In the genomic region with DNA sequence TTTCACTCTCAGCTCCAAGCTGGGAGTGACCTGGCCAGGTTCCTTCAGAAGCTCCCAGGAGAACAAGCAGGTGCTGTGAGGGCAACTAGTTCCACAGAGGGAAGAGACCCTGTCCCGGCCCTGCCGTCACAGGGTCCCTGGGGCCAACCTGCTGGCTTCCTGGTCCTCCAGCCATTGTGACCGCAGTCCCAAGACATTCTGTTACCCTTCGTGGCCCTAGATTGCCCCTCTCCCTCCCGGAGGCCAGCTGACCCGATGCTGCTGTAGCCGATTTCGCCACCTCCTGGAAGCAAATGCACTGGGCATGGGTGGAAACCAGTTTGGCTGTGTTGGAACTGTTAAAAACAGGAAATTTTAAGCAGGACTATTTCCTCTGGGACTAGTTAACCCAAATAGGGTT, we compare ENCODE assay signal across 12 cellular contexts. TPM values are rescaled to one million over a fixed set of nuclear protein-coding genes. Genes with fewer than 3 reads are reported as not detected.
DNase-seq lines count a peak whose midpoint lies in the region; ATAC-seq, FAIRE-seq and TF ChIP-seq lines count a peak whose summit lies in the region.
"Had no signal": no experiment of that assay in that cellular context is flagged by ENCODE, and none has a peak within 500 bp of the region (broad histone marks: within the 10 kb centered on the region; RNA-seq: fewer than 3 reads in every experiment).

No MANE protein-coding gene starts in this region.

- TF ChIP-seq EP300 in H1 (IDR thresholded peaks at IDR 0.05; ENCODE audit: borderline replicate concordance in 1 of 2, low read depth in 2 of 2, low read length in 2 of 2): no peak

- H4K5ac ChIP-seq in H1 (ENCODE audit: insufficient read length, low read depth, low read length): no peak overlapping the region

- no peak for TF ChIP-seq POLR2A in H1 (IDR thresholded peaks at IDR 0.05; ENCODE audit: control extremely low read depth in 1 of 2, low read depth in 2 of 2, low read length in 2 of 2)

- WGBS in H1 (ENCODE audit: extremely low coverage in 1 of 2, insufficient coverage in 1 of 2, insufficient read length in 1 of 2, insufficient replicate concordance in 2 of 2, low coverage in 1 of 2, low lambda C conversion rate in 2 of 2, missing lambda C conversion rate in 1 of 2), 2 experiments: 86% methylated on average over 8 of the region's 8 CpGs; no CpG with 5 or more reads in 1 of the 2 experiments
- 58 to 72% methylated on average over 8 of the region's 8 CpGs for WGBS in lung, 2 donors

- no peak overlapping the region for H3K4ac ChIP-seq in H1 (replicated peaks; ENCODE audit: insufficient read length, low read depth, low read length)

- no peak overlapping the region for H3K56ac ChIP-seq in H1 (replicated peaks; ENCODE audit: insufficient read length, low read depth, low read length)

- intact Hi-C loops in Right ventricle myocardium inferior (cut with DNase I): loop anchor here (2.0 kb wide), 1 partner anchor 52 kb away; no protein-coding TSS in a partner anchor
- intact Hi-C loops in cardiac septum (cut with DNase I): loop anchor here (5.0 kb wide), 2 partner anchors 40 to 55 kb away; a partner anchor contains a TSS

- H2BK20ac ChIP-seq in H1 (ENCODE audit: low read length): no peak overlapping the region

- H3K27ac ChIP-seq in H1 (ENCODE audit: low read depth, low read length): no peak overlapping the region
- peak overlapping the region; percentile 56 to 68 for H3K27ac ChIP-seq in lung (ENCODE audit: low read depth in 1 of 2, low read length in 1 of 2)

- TF ChIP-seq CTCF in H1 (IDR thresholded peaks at IDR 0.05; ENCODE audit: control extremely low read depth in 1 of 3, insufficient read depth in 1 of 3, low read depth in 1 of 3, low read length in 3 of 3) (no peak), lung (IDR thresholded peaks at IDR 0.05; ENCODE audit: control extremely low read depth, extremely low read depth) (no peak)

- peak; percentile 25 to 48; a peak in 3 of 4 replicates for TF ChIP-seq RAD21 in H1 (IDR thresholded peaks at IDR 0.05 in 1 of 2, conservative IDR thresholded peaks at IDR 0.05 in 1 of 2; ENCODE audit: low read depth in 2 of 2, low read length in 2 of 2)

- H2AK5ac ChIP-seq in H1 (ENCODE audit: low read depth, low read length): no peak overlapping the region

- H2BK5ac ChIP-seq in H1 (ENCODE audit: low read depth, low read length): no peak overlapping the region

- no peak overlapping the region for H3K14ac ChIP-seq in H1 (ENCODE audit: insufficient read length)

- no peaks in the 10 kb centered on the region for H4K20me1 ChIP-seq in H1 (replicated peaks in 1 of 2; ENCODE audit: control insufficient read depth in 1 of 2, insufficient read depth in 2 of 2, low read length in 2 of 2)

- no peaks in the 10 kb centered on the region for H3K79me2 ChIP-seq in H1 (ENCODE audit: control insufficient read depth in 1 of 2, insufficient read depth in 2 of 2, low read length in 2 of 2)

- no peaks in the 10 kb centered on the region for H3K27me3 ChIP-seq in H1 (replicated peaks in 1 of 4; ENCODE audit: control insufficient read depth in 3 of 4, extremely low read depth in 1 of 4, insufficient read depth in 3 of 4, low read length in 3 of 4)
- no peaks in the 10 kb centered on the region for H3K27me3 ChIP-seq in lung (ENCODE audit: control insufficient read depth, insufficient read depth)

- H3K4me3 ChIP-seq in H1 (ENCODE audit: extremely low read depth in 1 of 4, insufficient read depth in 2 of 4, low read depth in 3 of 4, low read length in 4 of 4) (no peak overlapping the region), lung (no peak overlapping the region)

- CTCF ChIA-PET in H1 (lab: Charles Lee; ENCODE audit: partially characterized antibody): interaction anchor here (0.8 to 6.8 kb wide), 7 partner anchors 9 to 340 kb away, joined by 3 to 52 read pairs (median 6); no protein-coding TSS in a partner anchor

- H2BK120ac ChIP-seq in H1 (replicated peaks; ENCODE audit: low read depth, low read length): no peak overlapping the region

- H3K36me3 ChIP-seq in H1 (ENCODE audit: control insufficient read depth in 2 of 4, insufficient read depth in 4 of 4, low read length in 3 of 4): no peaks in the 10 kb centered on the region
- H3K36me3 ChIP-seq in lung (ENCODE audit: control insufficient read depth in 2 of 2, insufficient read depth in 2 of 2, low read length in 2 of 2): peaks cover 24 to 41% of the 10 kb centered on the region in 2 donors

- no peak overlapping the region for H3K23ac ChIP-seq in H1 (ENCODE audit: insufficient read length)

- no peak overlapping the region for H4K91ac ChIP-seq in H1 (replicated peaks; ENCODE audit: insufficient read length, low read length)

- H2AFZ ChIP-seq in H1 (ENCODE audit: low read length): no peak overlapping the region

- no peak overlapping the region for H3K18ac ChIP-seq in H1 (ENCODE audit: extremely low read depth, low read length)

- H2BK15ac ChIP-seq in H1 (ENCODE audit: low read length): no peak overlapping the region

- POLR2A ChIA-PET in H1 (lab: Charles Lee; ENCODE audit: partially characterized antibody): no interaction called here

- peaks cover 0 to 5% (median 0%) of the 10 kb centered on the region in 4 experiments; a peak in 1 of 7 replicates for H3K4me1 ChIP-seq in H1 (replicated peaks in 1 of 4; ENCODE audit: control insufficient read depth in 3 of 4, insufficient read depth in 4 of 4, low read length in 3 of 4)
- peaks cover 19 to 25% of the 10 kb centered on the region in 2 donors for H3K4me1 ChIP-seq in lung (ENCODE audit: control insufficient read depth in 2 of 2, insufficient read depth in 2 of 2, low read length in 2 of 2)

- no peak for DNase-seq in Right ventricle myocardium inferior (ENCODE audit: missing footprints)
- no peak for DNase-seq in cardiac septum (ENCODE audit: low spot score)
- DNase-seq in H1 (ENCODE audit: low read depth in 1 of 2, low spot score in 2 of 2): no peak
- no peak for DNase-seq in lung (ENCODE audit: low spot score)
- no peak for DNase-seq in NCI-H2227 treated with DMSO at 0.1 percent for 48 hours (lab: John Stamatoyannopoulos, UW)
- DNase-seq: HFFc6; NCI-H1092 treated with DMSO at 0.1 percent for 48 hours; stimulated activated CD4-positive, alpha-beta T cell treated with anti-CD3 and anti-CD28 coated beads, Interleukin-2, amount 100 ng/mL, for 24 hours; substantia nigra had no signal

- no peak for FAIRE-seq in H1 (lab: Jason Lieb, UNC)

- no peak overlapping the region for H3K4me2 ChIP-seq in H1 (ENCODE audit: insufficient read depth in 1 of 2, low read depth in 2 of 2, low read length in 2 of 2)

- H4K8ac ChIP-seq in H1 (ENCODE audit: extremely low read depth, insufficient read depth, low read length): no peak overlapping the region

- no peaks in the 10 kb centered on the region for H3K9me3 ChIP-seq in H1 (ENCODE audit: insufficient read depth in 2 of 2, low read depth in 1 of 2, low read length in 1 of 2)
- no peaks in the 10 kb centered on the region for H3K9me3 ChIP-seq in lung (ENCODE audit: control insufficient read depth in 2 of 2, insufficient read depth in 1 of 2, low read length in 1 of 2)

- H3K23me2 ChIP-seq in H1 (ENCODE audit: low read depth, low read length): no peaks in the 10 kb centered on the region

- H3K79me1 ChIP-seq in H1 (ENCODE audit: low read depth, low read length): no peaks in the 10 kb centered on the region

- ATAC-seq in Right ventricle myocardium inferior: peak; percentile 55
- ATAC-seq in lung (ENCODE audit: insufficient read depth, low FRiP score): no peak
- no peak for ATAC-seq in HG03378 (IDR thresholded peaks at IDR 0.05; ENCODE audit: unreplicated experiment)
- no peak for ATAC-seq in GM19395 (IDR thresholded peaks at IDR 0.05; ENCODE audit: unreplicated experiment)
- no peak for ATAC-seq in HG02884 (IDR thresholded peaks at IDR 0.05; ENCODE audit: unreplicated experiment)

- no peak overlapping the region for H2BK12ac ChIP-seq in H1 (ENCODE audit: low read depth, low read length)

- H3K9ac ChIP-seq in H1 (replicated peaks in 1 of 4; ENCODE audit: extremely low read depth in 1 of 4, low read depth in 3 of 4, low read length in 3 of 4): no peak overlapping the region

TF ChIP-seq in H1, 55 proteins besides CTCF, POLR2A, EP300 and RAD21 (continues in another document):
- TF ChIP-seq PHF8 (conservative IDR thresholded peaks at IDR 0.05; ENCODE audit: low read depth, low read length) (no peak), SUZ12 (IDR thresholded peaks at IDR 0.05; ENCODE audit: low read length) (no peak), SIX5 (IDR thresholded peaks at IDR 0.05; ENCODE audit: low read depth, low read length) (no peak), CHD1 (IDR thresholded peaks at IDR 0.05; ENCODE audit: low read depth, low read length) (no peak), TAF1 (IDR thresholded peaks at IDR 0.05; ENCODE audit: low read depth, low read length) (no peak)
- TF ChIP-seq, protein P1, sequence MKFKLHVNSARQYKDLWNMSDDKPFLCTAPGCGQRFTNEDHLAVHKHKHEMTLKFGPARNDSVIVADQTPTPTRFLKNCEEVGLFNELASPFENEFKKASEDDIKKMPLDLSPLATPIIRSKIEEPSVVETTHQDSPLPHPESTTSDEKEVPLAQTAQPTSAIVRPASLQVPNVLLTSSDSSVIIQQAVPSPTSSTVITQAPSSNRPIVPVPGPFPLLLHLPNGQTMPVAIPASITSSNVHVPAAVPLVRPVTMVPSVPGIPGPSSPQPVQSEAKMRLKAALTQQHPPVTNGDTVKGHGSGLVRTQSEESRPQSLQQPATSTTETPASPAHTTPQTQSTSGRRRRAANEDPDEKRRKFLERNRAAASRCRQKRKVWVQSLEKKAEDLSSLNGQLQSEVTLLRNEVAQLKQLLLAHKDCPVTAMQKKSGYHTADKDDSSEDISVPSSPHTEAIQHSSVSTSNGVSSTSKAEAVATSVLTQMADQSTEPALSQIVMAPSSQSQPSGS (IDR thresholded peaks at IDR 0.05; ENCODE audit: low read length): no peak
- TF ChIP-seq, protein P2, sequence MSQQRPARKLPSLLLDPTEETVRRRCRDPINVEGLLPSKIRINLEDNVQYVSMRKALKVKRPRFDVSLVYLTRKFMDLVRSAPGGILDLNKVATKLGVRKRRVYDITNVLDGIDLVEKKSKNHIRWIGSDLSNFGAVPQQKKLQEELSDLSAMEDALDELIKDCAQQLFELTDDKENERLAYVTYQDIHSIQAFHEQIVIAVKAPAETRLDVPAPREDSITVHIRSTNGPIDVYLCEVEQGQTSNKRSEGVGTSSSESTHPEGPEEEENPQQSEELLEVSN (IDR thresholded peaks at IDR 0.05): no peak

RNA-seq across cellular contexts. Expression of a gene that starts 55.4 kb away (rescaled TPM):
- total RNA-seq in Right ventricle myocardium inferior (205 TPM), cardiac septum (139 TPM), lung (1,000 to 10,000 TPM in 1 of 2 donors, 100 to 1,000 TPM in 1; 424 to 1,051 TPM)
- total RNA-seq in H1 (2021; fragmentation: NEBNext Ultra II Directional; extraction: Animal tissue kit (Norgen Biotek cat#: 25700)): 3.7 and 4.9 TPM in 2 replicates
- polyA plus RNA-seq in H1 (2011; rRNA removed) (1.8 and 2.0 TPM in 2 replicates), lung (100 to 1,000 TPM; 233 to 337 TPM)
- polyA plus RNA-seq in H1 (2011; cell fraction: cytosol; rRNA removed): 0.72 TPM
- polyA plus RNA-seq in H1 (2011; cell fraction: nucleus; rRNA removed): 2.0 TPM
- 1.5 to 2.6 TPM (median 1.8 TPM) in 4 replicates for polyA plus RNA-seq in H1 (2012, experiment 1 of 2)
- polyA plus RNA-seq in H1 (2012, experiment 2 of 2): 1.1 TPM
- polyA plus RNA-seq in H1 (2013, experiment 1 of 2): 2.6 TPM
- polyA plus RNA-seq in H1 (2013, experiment 2 of 2): 2.6 TPM
- polyA minus RNA-seq in H1 (2011; rRNA and poly(A)+ RNA removed): 1.7 and 2.5 TPM in 2 replicates
- 16.8 TPM for polyA minus RNA-seq in H1 (2011; cell fraction: cytosol; rRNA and poly(A)+ RNA removed)
- polyA minus RNA-seq in H1 (2011; cell fraction: nucleus; rRNA and poly(A)+ RNA removed): 3.8 TPM

Comparison
In these comparisons a context has a peak if more than half of its experiments do, and no peak if none do; other contexts are left out.
1. RNA of a gene that starts 55.4 kb away (total RNA-seq): 424 to 1,051 TPM in lung, 205 TPM in Right ventricle myocardium inferior (single experiment) and 139 TPM in cardiac septum (single experiment); 3.7 to 4.9 TPM in H1; every median in the first group is over 10 times any median in the second.